In the genomic region with DNA sequence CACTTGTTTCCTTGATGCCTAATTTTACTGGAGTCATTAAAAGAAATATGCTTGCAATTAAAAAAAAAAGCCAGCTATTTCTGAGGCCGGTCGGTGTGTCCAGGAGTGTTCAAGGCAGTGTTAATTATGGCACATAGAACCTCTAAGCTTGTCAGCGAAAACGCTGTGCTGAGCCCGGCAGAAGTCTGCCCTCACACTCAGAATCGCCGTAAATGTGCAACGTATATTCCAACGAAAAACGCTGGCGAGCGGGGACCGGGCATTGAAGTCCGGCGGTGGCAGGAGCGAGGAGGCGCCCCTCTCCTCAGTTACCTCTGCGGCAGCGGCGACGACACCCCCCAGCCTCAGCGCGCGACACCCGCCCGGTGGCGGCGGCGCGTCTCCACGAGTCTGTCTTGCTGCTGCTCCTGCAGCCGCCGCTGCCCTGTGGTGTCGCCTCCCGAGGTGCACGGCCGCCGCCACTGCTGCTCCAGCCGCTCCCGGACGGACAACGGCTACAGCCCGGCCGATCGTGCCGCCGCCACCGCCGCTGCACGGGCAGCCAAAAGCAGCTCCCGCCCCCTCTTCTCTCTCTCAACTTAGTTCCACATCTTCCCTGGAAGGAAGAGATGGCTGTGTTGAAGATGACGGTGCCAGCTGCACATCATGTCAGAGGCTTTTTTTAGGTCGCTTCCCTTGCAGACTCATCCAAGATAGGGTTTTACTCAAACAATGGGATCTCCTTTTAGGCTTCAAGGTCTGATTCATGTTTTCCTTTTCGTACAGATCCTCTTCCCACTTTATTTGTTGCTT, we compare ENCODE assay signal across 8 cellular contexts. TPM values are rescaled to one million over a fixed set of nuclear protein-coding genes. Genes with fewer than 3 reads are reported as not detected.
A peak's percentile ranks its signal among the peaks of the same experiment; 100 is the strongest.
DNase-seq lines count a peak whose midpoint lies in the region; ATAC-seq, FAIRE-seq and TF ChIP-seq lines count a peak whose summit lies in the region.

No MANE protein-coding gene starts in this region.

- in situ Hi-C loops in HepG2 (cut with HindIII; ENCODE audit: extremely low pct_ligation_motif_present, low pct_unique_long_range_greater_than_20kb), result no loop called here

- H3K4me1 ChIP-seq in MM.1S (ENCODE audit: low read length) (no peaks in the 10 kb centered on the region), HepG2 (ENCODE audit: insufficient read depth, low read length) (no peaks in the 10 kb centered on the region), stomach (peaks cover 12 to 64% (median 37%) of the 10 kb centered on the region in 4 donors)
- H3K4me1 ChIP-seq in effector memory CD4-positive, alpha-beta T cell (ENCODE audit: control insufficient read depth, insufficient read depth, low read length, poor library complexity, severe bottlenecking), result no peaks in the 10 kb centered on the region

- TF ChIP-seq EP300 in HepG2 (IDR thresholded peaks at IDR 0.05; ENCODE audit: low read depth in 2 of 2, low read length in 2 of 2) (no peak), HepG2 (CRISPR knock-in tag; IDR thresholded peaks at IDR 0.05; ENCODE audit: borderline replicate concordance) (no peak), stomach (IDR thresholded peaks at IDR 0.05) (no peak)

- H4K20me1 ChIP-seq in MM.1S (ENCODE audit: insufficient read depth, low read length) (no peaks in the 10 kb centered on the region), HepG2 (ENCODE audit: insufficient read depth, low read length) (no peaks in the 10 kb centered on the region)

- H3K27ac ChIP-seq in MM.1S (ENCODE audit: low read length) (no peak overlapping the region), HepG2 (ENCODE audit: extremely low read length, insufficient read depth, low read length) (no peak overlapping the region), stomach (peak overlapping the region; percentile 46 to 88 (median 60))
- H3K27ac ChIP-seq in effector memory CD4-positive, alpha-beta T cell (ENCODE audit: insufficient read depth, low read length, poor library complexity, severe bottlenecking), result no peak overlapping the region

- TF ChIP-seq RAD21 in HepG2 (CRISPR knock-in tag; IDR thresholded peaks at IDR 0.05), result no peak

- H3K9me2 ChIP-seq in MM.1S (replicated peaks; ENCODE audit: insufficient read depth, low read length), result no peaks in the 10 kb centered on the region

- CTCF ChIA-PET in HepG2 (lab: Yijun Ruan, JAX; ENCODE audit: low intra/inter-chr PET ratio, low total read pairs), result no interaction called here

- H3K4me2 ChIP-seq in MM.1S (ENCODE audit: low read depth, low read length) (peak overlapping the region; percentile 10; the same call in 1 of the 2 replicates), HepG2 (ENCODE audit: low read depth, low read length) (peak overlapping the region; percentile 36)

- TF ChIP-seq POLR2A in HepG2 (IDR thresholded peaks at IDR 0.05; ENCODE audit: insufficient read depth in 1 of 2, low read depth in 2 of 2, low read length in 2 of 2) (no peak), stomach (IDR thresholded peaks at IDR 0.05) (no peak)

- 49% methylated on average over 21 of the region's 54 CpGs for WGBS in HepG2 (ENCODE audit: low lambda C conversion rate)
- 6 to 13% (median 6%) methylated on average over 18 to 54 of the region's 54 CpGs for WGBS in stomach, 5 donors

- DNase-seq in MM.1S (peak; percentile 19), choroid plexus epithelial cell (ENCODE audit: low read depth) (no peak), HepG2 (ENCODE audit: low spot score) (no peak), stomach (peak; percentile 40), A172 (ENCODE audit: low spot score) (no peak)
- DNase-seq in effector memory CD4-positive, alpha-beta T cell, result no peak

- no TSS peak for BruUV-seq in HepG2 (replicated peaks; lab: Mats Ljungman, UMichigan)

- H3K9ac ChIP-seq in MM.1S (ENCODE audit: low read length), result no peak overlapping the region
- H3K9ac ChIP-seq in HepG2 (ENCODE audit: insufficient read depth, low read depth, low read length), result no peak overlapping the region

- H3K36me3 ChIP-seq in MM.1S (replicated peaks; ENCODE audit: insufficient read depth, low read length) (no peaks in the 10 kb centered on the region), HepG2 (replicated peaks in 1 of 2; ENCODE audit: control insufficient read depth in 1 of 2, insufficient read depth in 2 of 2, low read length in 2 of 2) (no peaks in the 10 kb centered on the region), stomach (no peaks in the 10 kb centered on the region)
- H3K36me3 ChIP-seq in effector memory CD4-positive, alpha-beta T cell (ENCODE audit: control insufficient read depth, insufficient read depth, low read length), result no peaks in the 10 kb centered on the region

- intact Hi-C loops in HepG2 (cut with micrococcal nuclease; ENCODE audit: unreplicated experiment) (no loop called here), stomach (cut with DNase I; ENCODE audit: low total_unique reads) (no loop called here)

- H2AFZ ChIP-seq in MM.1S (ENCODE audit: low read length) (no peak overlapping the region; the same call in 1 of the 2 replicates), HepG2 (ENCODE audit: low read length) (no peak overlapping the region)

- POLR2A ChIA-PET in HepG2 (lab: Yijun Ruan, JAX), result no interaction called here

- H3K79me2 ChIP-seq in MM.1S (ENCODE audit: low read length), result no peaks in the 10 kb centered on the region
- H3K79me2 ChIP-seq in HepG2 (ENCODE audit: insufficient read depth, low read length), result no peaks in the 10 kb centered on the region

- ATAC-seq in HepG2, result peak; percentile 93
- no peak for ATAC-seq in GM21381 (IDR thresholded peaks at IDR 0.05; ENCODE audit: unreplicated experiment)
- ATAC-seq in HG03108 (IDR thresholded peaks at IDR 0.05; ENCODE audit: unreplicated experiment), result no peak

- H3K27me3 ChIP-seq in MM.1S (replicated peaks; ENCODE audit: insufficient read depth, low read length) (no peaks in the 10 kb centered on the region; the same call in 1 of the 2 replicates), HepG2 (ENCODE audit: control insufficient read depth in 1 of 2, insufficient read depth in 2 of 2, low read length in 2 of 2) (peaks cover 1 to 23% of the 10 kb centered on the region in 2 experiments; a peak in 3 of 5 replicates), stomach (peaks cover 0 to 31% (median 12%) of the 10 kb centered on the region in 3 donors)
- no peaks in the 10 kb centered on the region for H3K27me3 ChIP-seq in effector memory CD4-positive, alpha-beta T cell (replicated peaks; ENCODE audit: control insufficient read depth, insufficient read depth, low read length, poor library complexity, severe bottlenecking)

- no peak for FAIRE-seq in HepG2 (lab: Jason Lieb, UNC)

- H3K9me3 ChIP-seq in MM.1S (replicated peaks; ENCODE audit: insufficient read depth, low read length) (no peaks in the 10 kb centered on the region), HepG2 (ENCODE audit: low read length) (no peaks in the 10 kb centered on the region), stomach (no peaks in the 10 kb centered on the region)
- H3K9me3 ChIP-seq in effector memory CD4-positive, alpha-beta T cell (ENCODE audit: control insufficient read depth, low read length), result no peaks in the 10 kb centered on the region

- no peaks in the 10 kb centered on the region for H3F3A ChIP-seq in MM.1S (ENCODE audit: insufficient read depth, low read length)

- no peak for TF ChIP-seq CTCF in MM.1S (IDR thresholded peaks at IDR 0.05; ENCODE audit: low read length)
- no peak for TF ChIP-seq CTCF in choroid plexus epithelial cell (conservative IDR thresholded peaks at IDR 0.05; ENCODE audit: low read depth, low read length)
- no peak for TF ChIP-seq CTCF in HepG2 (CRISPR knock-in tag; IDR thresholded peaks at IDR 0.05)
- no peak for TF ChIP-seq CTCF in stomach (IDR thresholded peaks at IDR 0.05)

- H3K4me3 ChIP-seq in MM.1S (ENCODE audit: low read length) (0 out of 2 replicates have a peak overlapping the region, but pooled peaks have one; percentile 4), choroid plexus epithelial cell (ENCODE audit: low read depth, low read length) (peak overlapping the region; percentile 56), HepG2 (replicated peaks in 1 of 3; ENCODE audit: insufficient read depth in 1 of 3, low read depth in 2 of 3, low read length in 3 of 3) (no peak overlapping the region), stomach (peak overlapping the region; percentile 34 to 48 (median 42))
- H3K4me3 ChIP-seq in effector memory CD4-positive, alpha-beta T cell (ENCODE audit: insufficient read depth, low read depth, low read length, poor library complexity, severe bottlenecking), result no peak overlapping the region

TF ChIP-seq in HepG2, 621 proteins besides CTCF, POLR2A, EP300 and RAD21 (continues in another document):
- TF ChIP-seq SMAD9 (CRISPR knock-in tag; IDR thresholded peaks at IDR 0.05) (no peak), RNF2 (conservative IDR thresholded peaks at IDR 0.05; ENCODE audit: low read depth) (peak; percentile 58; the same call in 1 of the 2 replicates), SMARCE1 (IDR thresholded peaks at IDR 0.05; ENCODE audit: borderline replicate concordance) (no peak), SKI (IDR thresholded peaks at IDR 0.05; ENCODE audit: partially characterized antibody) (no peak)

RNA-seq across cellular contexts. Expression of gene JAM3, which starts 56.0 kb away (rescaled TPM):
- total RNA-seq in HepG2 (2016; rRNA removed; fragmentation: Illumina TruSeq; extraction: Trizol) (2.0 and 2.8 TPM in 2 replicates), stomach (10 to 100 TPM; 18.5 to 83.4 (median 44.2) TPM)
- 0.20 and 0.26 TPM in 2 replicates for total RNA-seq in HepG2 (2016; cell fraction: cytosol; rRNA removed; fragmentation: Illumina TruSeq; extraction: Trizol; ENCODE audit: low read depth)
- 1.3 and 2.8 TPM in 2 replicates for total RNA-seq in HepG2 (2016; cell fraction: insoluble cytoplasmic fraction; rRNA removed; fragmentation: Illumina TruSeq; extraction: Trizol)
- total RNA-seq in HepG2 (2016; cell fraction: membrane; rRNA removed; fragmentation: Illumina TruSeq; extraction: Trizol), result 0.87 and 0.96 TPM in 2 replicates
- total RNA-seq in HepG2 (2016; cell fraction: nucleus; rRNA removed; fragmentation: Illumina TruSeq; extraction: Trizol), result 2.9 and 3.8 TPM in 2 replicates
- polyA plus RNA-seq in HepG2 (2011; rRNA removed) (0.71 and 0.98 TPM in 2 replicates), stomach (10 to 100 TPM in 1 of 3 donors, 1 to 10 TPM in 2; 4.0 to 10.8 (median 5.7) TPM)
- 0.83 and 1.1 TPM in 2 replicates for polyA plus RNA-seq in HepG2 (2011; cell fraction: cytosol; rRNA removed)
- 1.2 and 1.7 TPM in 2 replicates for polyA plus RNA-seq in HepG2 (2011; cell fraction: nucleus; rRNA removed)
- polyA plus RNA-seq in HepG2 (2012), result 0.97 and 1.0 TPM in 2 replicates
- 0.15 TPM in 2 replicates for polyA plus RNA-seq in HepG2 (2016; cell fraction: cytosol; fragmentation: Illumina TruSeq; extraction: Trizol; ENCODE audit: low read depth)
- 1.6 and 1.7 TPM in 2 replicates for polyA plus RNA-seq in HepG2 (2016; cell fraction: insoluble cytoplasmic fraction; fragmentation: Illumina TruSeq; extraction: Trizol; ENCODE audit: low read depth)
- 0.31 and 0.49 TPM in 2 replicates for polyA plus RNA-seq in HepG2 (2016; cell fraction: membrane; fragmentation: Illumina TruSeq; extraction: Trizol; ENCODE audit: low read depth)
- polyA plus RNA-seq in HepG2 (2016; cell fraction: nucleus; fragmentation: Illumina TruSeq; extraction: Trizol; ENCODE audit: insufficient read depth, low read depth), result 5.8 and 6.6 TPM in 2 replicates
- 1.6 TPM in 1 of 2 replicates, not detected in the other for polyA minus RNA-seq in HepG2 (2011; rRNA and poly(A)+ RNA removed; ENCODE audit: low replicate concordance)
- polyA minus RNA-seq in HepG2 (2011; cell fraction: cytosol; rRNA and poly(A)+ RNA removed), result 1.1 and 1.2 TPM in 2 replicates
- polyA minus RNA-seq in HepG2 (2011; cell fraction: nucleus; rRNA and poly(A)+ RNA removed), result 0.37 and 0.39 TPM in 2 replicates
- 43.0 and 47.2 TPM in 2 replicates for total RNA-seq in A172 (2014; rRNA removed; shearing (Covaris generic))

Comparison
In these comparisons a context has a peak if more than half of its experiments do, and no peak if none do; other contexts are left out.
1. DNase-seq: peak in MM.1S (single experiment) and stomach (single experiment); none in choroid plexus epithelial cell (single experiment), HepG2 (single experiment), A172 (single experiment) and effector memory CD4-positive, alpha-beta T cell (0 of 3).
2. H3K27ac ChIP-seq: peak in stomach (5 of 5); none in MM.1S (single experiment), HepG2 (single experiment) and effector memory CD4-positive, alpha-beta T cell (single experiment).
3. H3K4me3 ChIP-seq: peak in MM.1S (single experiment), choroid plexus epithelial cell (single experiment) and stomach (4 of 4); none in HepG2 (0 of 3) and effector memory CD4-positive, alpha-beta T cell (single experiment).